ENCODE assay signal across 23 cellular contexts in genomic region chr12:66273147-66273546, GRCh38.
"Had no signal": no experiment of that assay in that cellular context is flagged by ENCODE, and none has a peak within 500 bp of the region (broad histone marks: within the 10 kb centered on the region; RNA-seq: fewer than 3 reads in every experiment).

No MANE protein-coding gene starts in this region.

- H3K27ac ChIP-seq: epithelial cell of prostate, esophagus muscularis mucosa, gastroesophageal sphincter, ovary, right atrium auricular region, sigmoid colon, skin epidermis, thoracic aorta, transverse colon had no signal

- ATAC-seq: gastroesophageal sphincter; left colon; left ventricle myocardium superior; naive thymus-derived CD8-positive, alpha-beta T cell; stimulated activated naive B cell treated with anti-CD40 and anti-IgM and Interleukin-4, amounts not matched to agents 10 μg/mL and 1 μg/mL and 100 μg/mL, for 72 hours; stimulated activated naive CD8-positive, alpha-beta T cell treated with anti-CD3 and anti-CD28 coated beads, Interleukin-15, amount 100 ng/mL, for 72 hours had no signal

- H3K36me3 ChIP-seq: esophagus muscularis mucosa, gastroesophageal sphincter, ovary, right atrium auricular region, sigmoid colon, thoracic aorta, transverse colon had no signal

- H3K4me3 ChIP-seq: esophagus muscularis mucosa, gastroesophageal sphincter, lung, ovary, right atrium auricular region, sigmoid colon, skin epidermis, thoracic aorta, transverse colon had no signal

- H3K4me1 ChIP-seq: esophagus muscularis mucosa, gastroesophageal sphincter, right atrium auricular region, sigmoid colon, transverse colon had no signal

- H3K27me3 ChIP-seq: gastroesophageal sphincter, ovary, right atrium auricular region, sigmoid colon, transverse colon had no signal

- DNase-seq: effector memory CD4-positive, alpha-beta T cell; foreskin fibroblast; glutamatergic neuron; left colon; left ventricle myocardium superior; mesendoderm; naive thymus-derived CD8-positive, alpha-beta T cell; nucleus accumbens; ovary; sigmoid colon; stimulated activated CD4-positive, alpha-beta T cell treated with anti-CD3 and anti-CD28 coated beads, Interleukin-2, amount 100 ng/mL, for 24 hours; stimulated activated CD4-positive, alpha-beta T cell treated with anti-CD3 and anti-CD28 coated beads, Interleukin-4, amount 100 ng/mL, for 4 hours; stimulated activated naive B cell treated with anti-CD40 and anti-IgM and Interleukin-4, amounts not matched to agents 10 μg/mL and 1 μg/mL and 100 μg/mL, for 72 hours; stimulated activated naive CD8-positive, alpha-beta T cell treated with anti-CD3 and anti-CD28 coated beads, Interleukin-15, amount 100 ng/mL, for 72 hours; substantia nigra; transverse colon had no signal

- H3K9me3 ChIP-seq: esophagus muscularis mucosa, gastroesophageal sphincter, ovary, right atrium auricular region, sigmoid colon, thoracic aorta, transverse colon had no signal
